ENCODE assay signal across 17 cellular contexts in genomic region chr12:109440851-109441490, GRCh38. TPM values are rescaled to one million over a fixed set of nuclear protein-coding genes. Genes with fewer than 3 reads are reported as not detected.
A peak's percentile ranks its signal among the peaks of the same experiment; 100 is the strongest.
DNase-seq lines count a peak whose midpoint lies in the region; ATAC-seq and TF ChIP-seq lines count a peak whose summit lies in the region.
"Had no signal": no experiment of that assay in that cellular context is flagged by ENCODE, and none has a peak within 500 bp of the region (broad histone marks: within the 10 kb centered on the region; RNA-seq: fewer than 3 reads in every experiment).

No MANE protein-coding gene starts in this region.

- no peaks in the 10 kb centered on the region for H3K79me2 ChIP-seq in neural progenitor cell (ENCODE audit: low read depth)

- H3K9ac ChIP-seq in adipocyte (ENCODE audit: low read length), result peak overlapping the region; percentile 17
- H3K9ac ChIP-seq in neural progenitor cell, result no peak overlapping the region

- intact Hi-C loops in sigmoid colon (cut with DNase I), result no loop called here

- in situ Hi-C loops in G401 (cut with HindIII; ENCODE audit: low sequenced_read_pairs), result no loop called here

- TF ChIP-seq CTCF in neural progenitor cell (IDR thresholded peaks at IDR 0.05) (no peak), sigmoid colon (IDR thresholded peaks at IDR 0.05) (no peak)

- WGBS in sigmoid colon, 2 donors, result 63 to 75% methylated on average over 9 of the region's 9 CpGs

- H3K36me3 ChIP-seq in adipocyte (ENCODE audit: control insufficient read depth, insufficient read depth, low read length, severe bottlenecking) (no peaks in the 10 kb centered on the region), neural progenitor cell (no peaks in the 10 kb centered on the region), sigmoid colon (peaks cover 0 to 24% (median 2%) of the 10 kb centered on the region in 4 donors)

- no peak overlapping the region for H3K4me3 Mint-ChIP-seq in neural progenitor cell
- H3K4me3 Mint-ChIP-seq: T-cell had no signal

- H3K27ac ChIP-seq in neural progenitor cell, result no peak overlapping the region
- no peak overlapping the region for H3K27ac ChIP-seq in sigmoid colon
- H3K27ac ChIP-seq: testis had no signal

- no peak for ATAC-seq in GM18861 (IDR thresholded peaks at IDR 0.05; ENCODE audit: unreplicated experiment)
- ATAC-seq: activated CD4-positive, CD25-positive, alpha-beta regulatory T cell treated with anti-CD3 and anti-CD28 coated beads, Interleukin-2, amount 50 U/mL, for 24 hours; Panc1; T-cell had no signal

- H3K9me3 Mint-ChIP-seq in neural progenitor cell, result no peaks in the 10 kb centered on the region
- H3K9me3 Mint-ChIP-seq: T-cell had no signal

- peak; percentile 37 for DNase-seq in DMS53 (lab: John Stamatoyannopoulos, UW)
- DNase-seq in DMS53 treated with DMSO at 0.1 percent for 48 hours (lab: John Stamatoyannopoulos, UW; ENCODE audit: unreplicated experiment), result no peak
- peak; percentile 87 for DNase-seq in NCI-H146 (lab: John Stamatoyannopoulos, UW)
- peak; percentile 57 for DNase-seq in adipocyte (ENCODE audit: low read depth)
- DNase-seq in neural progenitor cell (ENCODE audit: low spot score), result peak; percentile 18
- DNase-seq in sigmoid colon, result no peak
- DNase-seq in G401 (ENCODE audit: low spot score), result no peak
- DNase-seq: 8988T; activated T-cell treated with anti-CD3 and anti-CD28 coated beads, Interleukin-2, amount 50 U/mL, for 1 hour; aorta; dermis blood vessel endothelial cell; occipital lobe; T-cell; testis had no signal

- TF ChIP-seq POLR2A in sigmoid colon (IDR thresholded peaks at IDR 0.05), result no peak

- no peak overlapping the region for H2AFZ ChIP-seq in neural progenitor cell (replicated peaks)

- H4K20me1 ChIP-seq in neural progenitor cell (ENCODE audit: low read depth), result no peaks in the 10 kb centered on the region

- no peaks in the 10 kb centered on the region for H3F3A ChIP-seq in neural progenitor cell (ENCODE audit: low read depth)

- H3K36me3 Mint-ChIP-seq in neural progenitor cell, result peaks cover 18% of the 10 kb centered on the region

- TF ChIP-seq EP300 in sigmoid colon (IDR thresholded peaks at IDR 0.05), result no peak

- H3K4me1 ChIP-seq in adipocyte (ENCODE audit: control insufficient read depth, insufficient read depth, low read length) (peaks cover 59% of the 10 kb centered on the region), neural progenitor cell (no peaks in the 10 kb centered on the region), sigmoid colon (peaks cover 0 to 21% (median 18%) of the 10 kb centered on the region in 4 donors)
- H3K4me1 ChIP-seq: testis had no signal

- H3K27me3 Mint-ChIP-seq in neural progenitor cell (ENCODE audit: insufficient read depth, low read depth), result peaks cover 4% of the 10 kb centered on the region
- H3K27me3 Mint-ChIP-seq: T-cell had no signal

- H3K27ac Mint-ChIP-seq in neural progenitor cell, result peak overlapping the region; percentile 87
- H3K27ac Mint-ChIP-seq: T-cell had no signal

- H3K9me3 ChIP-seq in adipocyte (ENCODE audit: control insufficient read depth, low read length) (no peaks in the 10 kb centered on the region), neural progenitor cell (ENCODE audit: low read depth) (no peaks in the 10 kb centered on the region), sigmoid colon (no peaks in the 10 kb centered on the region)
- H3K9me3 ChIP-seq: testis had no signal

- H3K4me2 ChIP-seq in neural progenitor cell, result no peak overlapping the region

- H3K4me3 ChIP-seq in adipocyte (ENCODE audit: low read length) (peak overlapping the region; percentile 4), neural progenitor cell (no peak overlapping the region), sigmoid colon (no peak overlapping the region)
- H3K4me3 ChIP-seq: testis had no signal

- H3K27me3 ChIP-seq in adipocyte (replicated peaks; ENCODE audit: control insufficient read depth, insufficient read depth, low read length) (no peaks in the 10 kb centered on the region), neural progenitor cell (no peaks in the 10 kb centered on the region), sigmoid colon (no peaks in the 10 kb centered on the region)
- H3K27me3 ChIP-seq: testis had no signal

- peaks cover 21% of the 10 kb centered on the region for H3K4me1 Mint-ChIP-seq in neural progenitor cell
- H3K4me1 Mint-ChIP-seq: T-cell had no signal

RNA-seq across cellular contexts. Expression of gene KCTD10, which starts 36.1 kb away (rescaled TPM):
- total RNA-seq in neural progenitor cell (ENCODE audit: low replicate concordance), result 40.9 and 57.5 TPM in 2 replicates
- total RNA-seq in sigmoid colon, result 100 to 1,000 TPM in 2 of 4 donors, 10 to 100 TPM in 2; 82.8 to 123 (median 101) TPM
- polyA plus RNA-seq in sigmoid colon, result 10 to 100 TPM; 53.5 to 79.8 (median 54.2) TPM
- 46.4 and 59.2 TPM in 2 replicates for total RNA-seq in G401 (2014; rRNA removed; shearing (Covaris generic))

RNA-seq across cellular contexts. Expression of gene UBE3B, which starts 36.5 kb away (rescaled TPM):
- total RNA-seq in neural progenitor cell (ENCODE audit: low replicate concordance) (28.4 and 33.7 TPM in 2 replicates), sigmoid colon (10 to 100 TPM; 48.4 to 67.7 (median 56.2) TPM)
- polyA plus RNA-seq in sigmoid colon, result 10 to 100 TPM; 15.3 to 20.8 (median 16.2) TPM
- 20.3 and 37.8 TPM in 2 replicates for total RNA-seq in G401 (2014; rRNA removed; shearing (Covaris generic))

Comparison
In these comparisons a context has a peak if more than half of its experiments do, and no peak if none do; other contexts are left out.
1. DNase-seq: peak in DMS53 (single experiment), NCI-H146 (single experiment), adipocyte (single experiment) and neural progenitor cell (single experiment); none in DMS53 treated with DMSO at 0.1 percent for 48 hours (single experiment), sigmoid colon (single experiment) and G401 (single experiment).